1 cellular context compared by ENCODE assay signal in genomic region chr1:67688526-67689219, GRCh38.
TF ChIP-seq lines count a peak whose summit lies in the region.

No MANE protein-coding gene starts in this region.

TF ChIP-seq in HepG2, 621 proteins besides CTCF, POLR2A, EP300 and RAD21 (continued from another document and continues in another):
- TF ChIP-seq, protein P1, sequence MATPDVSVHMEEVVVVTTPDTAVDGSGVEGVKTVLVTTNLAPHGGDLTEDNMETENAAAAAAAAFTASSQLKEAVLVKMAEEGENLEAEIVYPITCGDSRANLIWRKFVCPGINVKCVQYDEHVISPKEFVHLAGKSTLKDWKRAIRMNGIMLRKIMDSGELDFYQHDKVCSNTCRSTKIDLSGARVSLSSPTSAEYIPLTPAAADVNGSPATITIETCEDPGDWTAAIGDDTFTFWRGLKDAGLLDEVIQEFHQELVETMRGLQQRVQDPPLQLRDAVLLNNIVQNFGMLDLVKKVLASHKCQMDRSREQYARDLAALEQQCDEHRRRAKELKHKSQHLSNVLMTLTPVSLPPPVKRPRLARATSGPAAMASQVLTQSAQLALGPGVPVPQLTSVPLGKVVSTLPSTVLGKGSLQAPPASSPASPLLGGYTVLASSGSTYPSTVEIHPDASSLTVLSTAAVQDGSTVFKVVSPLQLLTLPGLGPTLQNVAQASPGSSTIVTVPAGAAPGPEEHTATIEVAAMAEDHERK (CRISPR knock-in tag; IDR thresholded peaks at IDR 0.05; ENCODE audit: low read depth), result no peak
- TF ChIP-seq ZBTB21 (CRISPR knock-in tag; IDR thresholded peaks at IDR 0.05) (no peak), PAF1 (CRISPR knock-in tag; IDR thresholded peaks at IDR 0.05) (peak; percentile 87; the same call in 1 of the 2 replicates), HES4 (CRISPR knock-in tag; IDR thresholded peaks at IDR 0.05; ENCODE audit: borderline replicate concordance) (no peak), NFYB (CRISPR knock-in tag; IDR thresholded peaks at IDR 0.05) (no peak), ZMAT3 (CRISPR knock-in tag; conservative IDR thresholded peaks at IDR 0.05) (no peak), SP1 (IDR thresholded peaks at IDR 0.05) (no peak), SP1 (CRISPR knock-in tag; IDR thresholded peaks at IDR 0.05) (no peak), ZBTB37 (CRISPR knock-in tag; IDR thresholded peaks at IDR 0.05) (no peak), ZNF501 (CRISPR knock-in tag; IDR thresholded peaks at IDR 0.05) (peak; percentile 40; the same call in 1 of the 2 replicates), ZNF619 (CRISPR knock-in tag; IDR thresholded peaks at IDR 0.05) (no peak), ZNF407 (CRISPR knock-in tag; IDR thresholded peaks at IDR 0.05; ENCODE audit: not compliant biosample characterization) (no peak), RFX1 (IDR thresholded peaks at IDR 0.05) (no peak), MTA3 (CRISPR knock-in tag; IDR thresholded peaks at IDR 0.05) (no peak), ADNP (CRISPR knock-in tag; IDR thresholded peaks at IDR 0.05) (no peak), ZNF674 (CRISPR knock-in tag; IDR thresholded peaks at IDR 0.05; ENCODE audit: low read depth) (no peak), POLR2G (IDR thresholded peaks at IDR 0.05; ENCODE audit: low read depth, low read length) (peak; percentile 91), TBP (CRISPR knock-in tag; IDR thresholded peaks at IDR 0.05) (no peak), ATAD3A (CRISPR knock-in tag; IDR thresholded peaks at IDR 0.05) (no peak), ZNF691 (CRISPR knock-in tag; IDR thresholded peaks at IDR 0.05; ENCODE audit: borderline replicate concordance, low read depth) (no peak), AGO2 (optimal IDR thresholded peaks at IDR 0.05; ENCODE audit: low read depth, low read length) (peak; percentile 85), ZNF615 (CRISPR knock-in tag; IDR thresholded peaks at IDR 0.05; ENCODE audit: borderline replicate concordance) (0 out of 2 replicates have a peak, but pooled peaks have one; percentile 36), ZBTB40 (IDR thresholded peaks at IDR 0.05) (no peak), ZBTB40 (CRISPR knock-in tag; IDR thresholded peaks at IDR 0.05) (no peak), RAD51 (IDR thresholded peaks at IDR 0.05; ENCODE audit: borderline replicate concordance) (no peak), ZFP37 (CRISPR knock-in tag; IDR thresholded peaks at IDR 0.05; ENCODE audit: borderline replicate concordance) (no peak), MATR3 (CRISPR knock-in tag; IDR thresholded peaks at IDR 0.05) (no peak), HNF1A (IDR thresholded peaks at IDR 0.05; ENCODE audit: low read depth) (no peak), HNF1A (CRISPR knock-in tag; IDR thresholded peaks at IDR 0.05; ENCODE audit: borderline replicate concordance) (no peak), PAX8 (CRISPR knock-in tag; IDR thresholded peaks at IDR 0.05; ENCODE audit: borderline replicate concordance) (no peak)
